In genomic region chr13:95660981-95661581, GRCh38 we compare ENCODE assay signal across 8 cellular contexts. TPM values are rescaled to one million over a fixed set of nuclear protein-coding genes. Genes with fewer than 3 reads are reported as not detected.
DNase-seq lines count a peak whose midpoint lies in the region; ATAC-seq and TF ChIP-seq lines count a peak whose summit lies in the region.
"Had no signal": no experiment of that assay in that cellular context is flagged by ENCODE, and none has a peak within 500 bp of the region (broad histone marks: within the 10 kb centered on the region; RNA-seq: fewer than 3 reads in every experiment).

No MANE protein-coding gene starts in this region.

- CTCF ChIA-PET in SK-N-SH (lab: Yijun Ruan, JAX) = interaction anchor here (0.6 to 2.5 kb wide), 22 partner anchors 8 to 472 kb away, joined by 3 to 26 read pairs (median 4); partner anchors contain the start of gene DZIP1

- H3K9me3 ChIP-seq in SK-N-SH = no peaks in the 10 kb centered on the region
- peaks cover 0 to 22% (median 0%) of the 10 kb centered on the region in 3 donors for H3K9me3 ChIP-seq in gastroesophageal sphincter

- no peak overlapping the region for H3K9ac ChIP-seq in SK-N-SH

- ATAC-seq in gastroesophageal sphincter (no peak), GM21526 (IDR thresholded peaks at IDR 0.05; ENCODE audit: low FRiP score, unreplicated experiment) (no peak), GM19467 (IDR thresholded peaks at IDR 0.05; ENCODE audit: unreplicated experiment) (no peak)
- ATAC-seq: naive thymus-derived CD4-positive, alpha-beta T cell had no signal

- H3K36me3 ChIP-seq in SK-N-SH (replicated peaks in 1 of 2; ENCODE audit: control insufficient read depth in 1 of 2, insufficient read depth in 2 of 2, low read length in 1 of 2) (no peaks in the 10 kb centered on the region), gastroesophageal sphincter (no peaks in the 10 kb centered on the region)

- no peak overlapping the region for H3K4me2 ChIP-seq in SK-N-SH

- peak; percentile 37 for DNase-seq in Daoy (ENCODE audit: low read depth)
- peak; percentile 59 for DNase-seq in KBM-7
- DNase-seq in SK-N-SH = peak; percentile 39
- DNase-seq in NCI-H1048 (lab: John Stamatoyannopoulos, UW) = no peak

- TF ChIP-seq EP300 in SK-N-SH (IDR thresholded peaks at IDR 0.05; ENCODE audit: borderline replicate concordance in 1 of 2, low read depth in 1 of 2, low read length in 1 of 2) (no peak), gastroesophageal sphincter (IDR thresholded peaks at IDR 0.05) (no peak)

- H4K20me1 ChIP-seq in SK-N-SH (ENCODE audit: insufficient read depth) = no peaks in the 10 kb centered on the region

- POLR2A ChIA-PET in SK-N-SH (lab: Yijun Ruan, JAX) = no interaction called here

- no peaks in the 10 kb centered on the region for H3K79me2 ChIP-seq in SK-N-SH (ENCODE audit: insufficient read depth)

- no peaks in the 10 kb centered on the region for H3K27me3 ChIP-seq in SK-N-SH (ENCODE audit: insufficient read depth)
- H3K27me3 ChIP-seq in gastroesophageal sphincter = peaks cover 16% of the 10 kb centered on the region

- peak; percentile 82 for TF ChIP-seq RAD21 in SK-N-SH (IDR thresholded peaks at IDR 0.05; ENCODE audit: low read length)

- H2AFZ ChIP-seq in SK-N-SH (ENCODE audit: low read depth) = no peak overlapping the region

- no peaks in the 10 kb centered on the region for H3F3A ChIP-seq in SK-N-SH (replicated peaks; ENCODE audit: insufficient read depth)

- TF ChIP-seq CTCF in SK-N-SH (IDR thresholded peaks at IDR 0.05) = peak; percentile 80
- peak in 3 of 4 experiments; percentile 23 to 47 (median 30) for TF ChIP-seq CTCF in gastroesophageal sphincter (IDR thresholded peaks at IDR 0.05)

- H3K4me1 ChIP-seq in SK-N-SH (ENCODE audit: control insufficient read depth in 1 of 2, insufficient read depth in 2 of 2, low read depth in 1 of 2, low read length in 1 of 2) = no peaks in the 10 kb centered on the region
- H3K4me1 ChIP-seq in gastroesophageal sphincter = no peaks in the 10 kb centered on the region

- no peaks in the 10 kb centered on the region for H3K9me2 ChIP-seq in SK-N-SH

- no peak for TF ChIP-seq POLR2A in gastroesophageal sphincter (IDR thresholded peaks at IDR 0.05)

- H3K27ac ChIP-seq in SK-N-SH (ENCODE audit: low read depth in 2 of 2, low read length in 1 of 2) (no peak overlapping the region), gastroesophageal sphincter (no peak overlapping the region)

- no peak overlapping the region for H3K4me3 ChIP-seq in SK-N-SH (ENCODE audit: low read depth in 2 of 2, low read length in 1 of 2)
- no peak overlapping the region for H3K4me3 ChIP-seq in gastroesophageal sphincter

- in situ Hi-C loops in KBM-7 (cut with MboI; ENCODE audit: low pct_unique_long_range_greater_than_20kb, low sequenced_read_pairs) = no loop called here

TF ChIP-seq in SK-N-SH, 30 proteins besides CTCF, POLR2A, EP300 and RAD21:
- TF ChIP-seq SMC3 (IDR thresholded peaks at IDR 0.05; ENCODE audit: low read depth, low read length) (peak; percentile 63; the same call in 1 of the 2 replicates), GABPA (IDR thresholded peaks at IDR 0.05; ENCODE audit: low read depth) (no peak)

RNA-seq across cellular contexts. Expression of gene DNAJC3, which starts 15.9 kb away (rescaled TPM):
- total RNA-seq in Daoy (2014; rRNA removed; shearing (Covaris generic)) = 19.4 and 25.6 TPM in 2 replicates
- 5.8 and 8.2 TPM in 2 replicates for polyA plus RNA-seq in SK-N-SH (2012; rRNA removed)
- 8.7 and 9.4 TPM in 2 replicates for polyA plus RNA-seq in SK-N-SH (2012; cell fraction: cytosol; rRNA removed)
- 2.3 and 5.1 TPM in 2 replicates for polyA plus RNA-seq in SK-N-SH (2012; cell fraction: nucleus; rRNA removed)
- 10 to 100 TPM; 49.1 to 73.3 (median 53.1) TPM for total RNA-seq in gastroesophageal sphincter

RNA-seq across cellular contexts. Expression of gene DZIP1, which starts 16.6 kb away (rescaled TPM):
- 8.7 and 14.1 TPM in 2 replicates for total RNA-seq in Daoy (2014; rRNA removed; shearing (Covaris generic))
- 15.0 and 15.2 TPM in 2 replicates for polyA plus RNA-seq in SK-N-SH (2012; rRNA removed)
- 13.9 and 16.3 TPM in 2 replicates for polyA plus RNA-seq in SK-N-SH (2012; cell fraction: cytosol; rRNA removed)
- 31.3 and 43.5 TPM in 2 replicates for polyA plus RNA-seq in SK-N-SH (2012; cell fraction: nucleus; rRNA removed)
- 10 to 100 TPM; 17.7 to 39.1 (median 28.6) TPM for total RNA-seq in gastroesophageal sphincter
- total RNA-seq: naive thymus-derived CD4-positive, alpha-beta T cell had no signal
- polyA plus RNA-seq: naive thymus-derived CD4-positive, alpha-beta T cell had no signal
